ENCODE assay signal across 1 cellular context in genomic region chr20:33169176-33169794, GRCh38.
TF ChIP-seq lines count a peak whose summit lies in the region.

No MANE protein-coding gene starts in this region.

TF ChIP-seq in H1, 55 proteins besides CTCF, POLR2A, EP300 and RAD21:
- no peak for TF ChIP-seq CHD7 (IDR thresholded peaks at IDR 0.05; ENCODE audit: insufficient replicate concordance, low read length)
- TF ChIP-seq BRCA1 (IDR thresholded peaks at IDR 0.05; ENCODE audit: low read depth, low read length): no peak
- no peak for TF ChIP-seq CHD1 (IDR thresholded peaks at IDR 0.05; ENCODE audit: low read depth, low read length)
- TF ChIP-seq NANOG (IDR thresholded peaks at IDR 0.05; ENCODE audit: insufficient read depth, low read depth, low read length, poor library complexity, severe bottlenecking): no peak
- no peak for TF ChIP-seq GTF2F1 (IDR thresholded peaks at IDR 0.05; ENCODE audit: borderline replicate concordance, low read depth, low read length)
- no peak for TF ChIP-seq RBBP5 (IDR thresholded peaks at IDR 0.05; ENCODE audit: borderline replicate concordance, low read depth, low read length)
- TF ChIP-seq EZH2 (IDR thresholded peaks at IDR 0.05; ENCODE audit: low read depth, low read length, severe bottlenecking): no peak
- no peak for TF ChIP-seq CBX8 (IDR thresholded peaks at IDR 0.05; ENCODE audit: borderline replicate concordance, low read depth, low read length)
- TF ChIP-seq TEAD4 (IDR thresholded peaks at IDR 0.05; ENCODE audit: low read depth, low read length): no peak
- no peak for TF ChIP-seq TAF1 (IDR thresholded peaks at IDR 0.05; ENCODE audit: low read depth, low read length)
- no peak for TF ChIP-seq CHD2 (IDR thresholded peaks at IDR 0.05; ENCODE audit: low read length)
- no peak for TF ChIP-seq SP4 (IDR thresholded peaks at IDR 0.05; ENCODE audit: low read length)
